In the genomic region with DNA sequence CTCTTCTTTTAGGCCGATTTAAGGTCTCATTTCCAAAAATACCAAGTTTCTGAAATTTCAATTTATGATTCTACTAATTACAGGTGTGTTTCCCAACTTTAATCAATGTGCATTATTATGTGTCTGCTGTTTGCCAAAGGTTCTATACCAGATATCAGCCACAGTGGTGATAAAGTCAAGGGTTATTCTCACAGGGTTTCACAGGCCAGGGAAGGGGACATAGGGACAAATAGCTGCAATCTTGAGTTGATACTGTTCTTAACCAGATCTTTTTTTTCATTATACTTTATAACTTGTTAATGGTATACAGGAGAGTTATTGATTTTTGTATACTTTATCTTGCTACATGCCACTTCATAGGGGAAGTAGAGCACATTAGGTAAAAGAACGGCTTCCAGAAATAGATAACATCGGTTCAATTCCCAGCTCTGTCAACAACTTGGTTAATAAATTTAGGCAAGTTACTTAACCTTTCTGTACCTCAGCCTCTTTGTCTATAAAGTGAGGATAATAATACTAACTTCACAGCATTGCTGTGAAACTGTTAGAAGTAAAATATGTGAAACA, we compare ENCODE assay signal across 10 cellular contexts. TPM values are rescaled to one million over a fixed set of nuclear protein-coding genes. Genes with fewer than 3 reads are reported as not detected.
"Had no signal": no experiment of that assay in that cellular context is flagged by ENCODE, and none has a peak within 500 bp of the region (broad histone marks: within the 10 kb centered on the region; RNA-seq: fewer than 3 reads in every experiment).

No MANE protein-coding gene starts in this region.

- H3K4me3 ChIP-seq: GM23248, HAP-1 had no signal

- H2AFZ ChIP-seq: GM23248 had no signal

- ATAC-seq: HCT116 had no signal

- DNase-seq: GM23248, GOT3, H7, HFFc6, KBM-7 had no signal

- FAIRE-seq: HTR-8/SVneo had no signal

- H3K4me1 ChIP-seq: HAP-1 had no signal

- H3K9ac ChIP-seq: GM23248 had no signal

- H3K36me3 ChIP-seq: HAP-1 had no signal

- H3K9me3 ChIP-seq: HAP-1 had no signal

- H3K27ac ChIP-seq: GM23248 had no signal

RNA-seq across cellular contexts. Expression of a gene that starts 28.9 kb away (rescaled TPM):
- polyA plus RNA-seq: GM23248 had no signal

RNA-seq across cellular contexts. Expression of a gene that starts 31.9 kb away (rescaled TPM):
- total RNA-seq: H4 had no signal
- polyA plus RNA-seq: IgD-negative memory B cell had no signal
